Comparison of ENCODE assay signal across 11 cellular contexts in the genomic region with DNA sequence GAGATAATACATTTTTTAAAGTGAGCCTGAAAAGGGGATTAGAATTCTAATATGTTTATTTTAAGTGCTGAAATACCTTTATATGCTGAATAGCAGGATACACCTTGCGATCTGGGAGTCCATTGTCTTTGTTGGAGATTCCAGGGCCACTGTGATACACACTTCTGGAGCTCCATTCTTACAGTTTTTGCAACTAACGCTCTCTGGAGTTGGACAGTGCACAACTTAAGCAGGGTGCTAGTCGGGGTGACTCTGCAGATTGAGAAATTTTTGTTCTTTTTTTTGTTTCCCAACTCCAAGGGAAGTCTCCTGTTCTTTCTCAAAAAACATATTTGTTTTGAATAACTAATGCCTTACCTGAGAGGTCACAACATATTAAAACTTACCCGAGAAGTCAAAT. TPM values are rescaled to one million over a fixed set of nuclear protein-coding genes. Genes with fewer than 3 reads are reported as not detected.
"Had no signal": no experiment of that assay in that cellular context is flagged by ENCODE, and none has a peak within 500 bp of the region (broad histone marks: within the 10 kb centered on the region; RNA-seq: fewer than 3 reads in every experiment).

No MANE protein-coding gene starts in this region.

- H3K36me3 ChIP-seq: HAP-1 had no signal

- FAIRE-seq: H1, H54 had no signal

- ATAC-seq: GM23338, HCT116 had no signal

- H3K9me3 ChIP-seq: HAP-1 had no signal

- DNase-seq: GM23248, GOT3, H7, H9, HCEC 1CT, HFFc6 had no signal

- H3K4me3 Mint-ChIP-seq: GM23338, H9, HFFc6 had no signal

- H3K27ac Mint-ChIP-seq: GM23338, H9, HFFc6 had no signal

- H3K9me3 Mint-ChIP-seq: GM23338, H9, HFFc6 had no signal

- H3K4me3 ChIP-seq: GM23248, GM23338, HAP-1 had no signal

- H3K4me2 ChIP-seq: GM23338 had no signal

- H2AFZ ChIP-seq: GM23248, GM23338 had no signal

- H3K27ac ChIP-seq: GM23248 had no signal

- H3K9ac ChIP-seq: GM23248 had no signal

RNA-seq across cellular contexts. Expression of a gene that starts 23.7 kb away (rescaled TPM):
- total RNA-seq: GM23248, HFFc6 had no signal
- polyA plus RNA-seq: GM23248 had no signal
